22 cellular contexts compared by ENCODE assay signal in the genomic region with DNA sequence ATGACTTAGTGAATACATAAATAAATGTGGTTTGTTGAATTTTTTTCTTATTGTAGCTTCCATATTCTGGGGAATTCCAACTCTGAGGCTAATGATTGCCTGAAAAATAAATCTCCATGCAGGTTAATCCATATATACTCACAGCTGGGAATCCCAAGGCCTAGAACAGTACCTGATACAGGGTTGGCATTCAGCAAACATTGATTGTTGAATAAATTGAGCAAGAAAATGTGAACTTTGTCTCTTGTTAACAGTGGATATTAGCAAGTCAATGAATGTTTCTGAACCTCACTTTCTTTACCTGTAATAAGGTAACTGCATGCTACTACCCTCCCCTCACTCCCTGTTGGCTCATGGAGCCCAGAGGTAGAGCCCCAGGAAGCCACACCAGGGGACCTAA.
"Had no signal": no experiment of that assay in that cellular context is flagged by ENCODE, and none has a peak within 500 bp of the region (broad histone marks: within the 10 kb centered on the region; RNA-seq: fewer than 3 reads in every experiment).

No MANE protein-coding gene starts in this region.

- H3K27me3 Mint-ChIP-seq: dendritic cell treated with granulocyte-macrophage colony-stimulating factor and Interleukin-4, amounts not matched to agents 40 ng/mL and 50 ng/mL, for 4 days; naive thymus-derived CD4-positive, alpha-beta T cell had no signal

- H3K27me3 ChIP-seq: sigmoid colon, stomach, transverse colon had no signal

- H3K9me3 ChIP-seq: psoas muscle, sigmoid colon, stomach, thoracic aorta, transverse colon had no signal

- DNase-seq: cerebellar nuclear complex; endodermal cell; erythroblast; foreskin keratinocyte; kidney; left colon; mammary epithelial cell; naive thymus-derived CD4-positive, alpha-beta T cell; psoas muscle; retina; sigmoid colon; stimulated activated CD4-positive, alpha-beta T cell treated with anti-CD3 and anti-CD28 coated beads, Interleukin-2, amount 100 ng/mL, for 24 hours; stimulated activated CD4-positive, alpha-beta T cell treated with anti-CD3 and anti-CD28 coated beads, Interleukin-4, amount 100 ng/mL, for 4 hours; stimulated activated naive CD4-positive, alpha-beta T cell; stomach; substantia nigra; transverse colon had no signal

- H3K27ac ChIP-seq: foreskin keratinocyte, psoas muscle, sigmoid colon, skin epidermis, stomach, thoracic aorta, transverse colon had no signal

- H3K27ac Mint-ChIP-seq: dendritic cell treated with granulocyte-macrophage colony-stimulating factor and Interleukin-4, amounts not matched to agents 40 ng/mL and 50 ng/mL, for 4 days; endodermal cell had no signal

- H3K36me3 ChIP-seq: sigmoid colon, stomach, thoracic aorta, transverse colon had no signal

- ATAC-seq: foreskin keratinocyte; left colon; naive thymus-derived CD4-positive, alpha-beta T cell; psoas muscle had no signal

- H3K4me1 Mint-ChIP-seq: endodermal cell had no signal

- H3K4me1 ChIP-seq: foreskin keratinocyte, psoas muscle, transverse colon had no signal

- FAIRE-seq: colon, endothelial cell of umbilical vein, kidney had no signal

- H3K4me3 ChIP-seq: psoas muscle, sigmoid colon, skin epidermis, stomach, thoracic aorta, transverse colon had no signal

- H3K4me3 Mint-ChIP-seq: dendritic cell treated with granulocyte-macrophage colony-stimulating factor and Interleukin-4, amounts not matched to agents 40 ng/mL and 50 ng/mL, for 4 days; endodermal cell; naive thymus-derived CD4-positive, alpha-beta T cell had no signal
